Comparison of ENCODE assay signal across 9 cellular contexts in the genomic region with DNA sequence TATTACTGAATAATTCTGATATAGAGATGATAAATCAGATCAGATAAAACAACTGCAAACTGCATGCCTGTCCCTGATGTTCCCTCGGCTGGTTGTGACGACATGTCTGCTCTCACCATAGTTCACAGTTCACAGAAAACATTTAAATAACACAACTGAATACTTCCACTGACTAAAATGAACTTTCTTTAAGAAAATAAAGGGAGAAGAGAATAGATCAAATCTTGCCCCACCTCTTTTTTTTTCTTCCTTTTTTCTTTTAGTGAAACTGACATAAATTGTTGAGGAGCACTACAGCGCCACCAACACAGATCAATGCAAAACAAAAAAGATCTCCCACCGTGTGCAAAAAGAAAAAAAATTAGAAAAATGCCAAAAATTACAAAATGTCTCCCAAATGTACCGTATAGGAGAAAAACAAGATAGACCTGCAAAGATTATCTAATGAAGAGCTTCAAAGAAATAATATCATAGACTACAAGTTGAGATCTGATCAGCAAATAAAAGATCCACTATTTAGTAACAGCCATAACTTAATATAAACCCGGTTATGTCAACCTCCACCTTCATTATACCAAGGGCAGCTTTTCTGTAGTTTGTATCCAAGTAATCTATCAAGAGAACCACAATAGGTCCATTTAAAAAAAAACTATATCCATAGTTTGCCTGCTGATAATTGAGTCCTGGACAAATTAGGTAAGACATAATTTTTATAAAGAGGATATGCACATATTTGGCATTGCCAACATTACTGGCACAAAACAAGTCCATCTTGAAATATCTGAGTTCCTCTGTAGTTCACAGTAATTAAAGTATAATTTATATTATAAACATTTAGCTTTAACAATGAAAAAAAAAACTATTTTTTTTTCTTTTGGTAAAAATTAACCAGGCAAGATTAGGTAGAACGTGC. TPM values are rescaled to one million over a fixed set of nuclear protein-coding genes. Genes with fewer than 3 reads are reported as not detected.
DNase-seq lines count a peak whose midpoint lies in the region; ATAC-seq and TF ChIP-seq lines count a peak whose summit lies in the region.
"Had no signal": no experiment of that assay in that cellular context is flagged by ENCODE, and none has a peak within 500 bp of the region (broad histone marks: within the 10 kb centered on the region; RNA-seq: fewer than 3 reads in every experiment).

No MANE protein-coding gene starts in this region.

- H4K20me1 ChIP-seq in Karpas-422 (ENCODE audit: insufficient read depth, low read depth, low read length) = no peaks in the 10 kb centered on the region

- peak overlapping the region; percentile 79 for H3K9ac ChIP-seq in Karpas-422 (ENCODE audit: low read length)

- H3K27me3 ChIP-seq in Karpas-422 (ENCODE audit: low read length) = no peaks in the 10 kb centered on the region

- ATAC-seq in GM19043 (IDR thresholded peaks at IDR 0.05; ENCODE audit: low read depth, unreplicated experiment) (peak; percentile 29), T-helper 17 cell (peak; percentile 27), HG03039 (IDR thresholded peaks at IDR 0.05; ENCODE audit: unreplicated experiment) (no peak), GM18520 (IDR thresholded peaks at IDR 0.05; ENCODE audit: unreplicated experiment) (no peak)

- no peak overlapping the region for H2AFZ ChIP-seq in Karpas-422 (ENCODE audit: low read length)

- no peaks in the 10 kb centered on the region for H3K27me3 Mint-ChIP-seq in T-helper 17 cell
- H3K27me3 Mint-ChIP-seq: dendritic cell treated with granulocyte-macrophage colony-stimulating factor and Interleukin-4, amounts not matched to agents 40 ng/mL and 50 ng/mL, for 4 days had no signal

- peak overlapping the region; percentile 81 for H3K4me3 ChIP-seq in Karpas-422 (ENCODE audit: low read length)

- no peak overlapping the region for H3K4me3 Mint-ChIP-seq in T-helper 17 cell

- H3K4me1 ChIP-seq in Karpas-422 (ENCODE audit: low read length) = peaks cover 40% of the 10 kb centered on the region

- peaks cover 57% of the 10 kb centered on the region for H3K79me2 ChIP-seq in Karpas-422 (ENCODE audit: low read length)

- peaks cover 9% of the 10 kb centered on the region; the same call in 1 of the 2 replicates for H3K36me3 ChIP-seq in Karpas-422 (ENCODE audit: insufficient read depth, low read length)

- peak; percentile 64 for DNase-seq in DMS 273 (lab: John Stamatoyannopoulos, UW; ENCODE audit: unreplicated experiment)
- peak; percentile 92 for DNase-seq in Karpas-422
- peak in 1 of 3 donors; percentile 20 for DNase-seq in T-helper 17 cell
- DNase-seq in erythroblast (lab: John Stamatoyannopoulos, UW) = peak; percentile 82 to 86
- peak; percentile 58 for DNase-seq in myocyte (ENCODE audit: low read depth)

- peak overlapping the region; percentile 99 for H3K4me2 ChIP-seq in Karpas-422 (ENCODE audit: low read depth, low read length, poor library complexity, severe bottlenecking)

- peak; percentile 9 for TF ChIP-seq POLR2A in erythroblast (IDR thresholded peaks at IDR 0.05; ENCODE audit: low read length)

- peaks cover 14% of the 10 kb centered on the region for H3K4me1 Mint-ChIP-seq in T-helper 17 cell

- H3K27ac Mint-ChIP-seq in T-helper 17 cell = no peak overlapping the region
- H3K27ac Mint-ChIP-seq: dendritic cell treated with granulocyte-macrophage colony-stimulating factor and Interleukin-4, amounts not matched to agents 40 ng/mL and 50 ng/mL, for 4 days had no signal

- no peaks in the 10 kb centered on the region for H3K9me2 ChIP-seq in Karpas-422 (replicated peaks; ENCODE audit: insufficient read depth, low read length)

- H3K9me3 ChIP-seq in Karpas-422 (ENCODE audit: low read length) (no peaks in the 10 kb centered on the region), T-helper 17 cell (ENCODE audit: control insufficient read depth, low read length, poor library complexity, severe bottlenecking) (no peaks in the 10 kb centered on the region)

- H3K27ac ChIP-seq in Karpas-422 (ENCODE audit: low read length) = peak overlapping the region; percentile 96

- H3K36me3 Mint-ChIP-seq in T-helper 17 cell (ENCODE audit: low read depth) = no peaks in the 10 kb centered on the region

RNA-seq across cellular contexts. Expression of gene EPC1, which starts 30.8 kb away (rescaled TPM):
- total RNA-seq in Karpas-422 (2014; rRNA removed; shearing (Covaris generic); ENCODE audit: low replicate concordance) = 35.6 and 56.9 TPM in 2 replicates
- 100 to 1,000 TPM; 178 to 189 TPM for total RNA-seq in T-helper 17 cell
- total RNA-seq in myocyte = 23.8 and 27.5 TPM in 2 replicates
- polyA plus RNA-seq in myocyte (2012) = 12.7 TPM

Comparison
In these comparisons a context has a peak if more than half of its experiments do, and no peak if none do; other contexts are left out.
1. ATAC-seq: peak in GM19043 (single experiment) and T-helper 17 cell (single experiment); none in HG03039 (single experiment) and GM18520 (single experiment).